21 cellular contexts compared by ENCODE assay signal in the genomic region with DNA sequence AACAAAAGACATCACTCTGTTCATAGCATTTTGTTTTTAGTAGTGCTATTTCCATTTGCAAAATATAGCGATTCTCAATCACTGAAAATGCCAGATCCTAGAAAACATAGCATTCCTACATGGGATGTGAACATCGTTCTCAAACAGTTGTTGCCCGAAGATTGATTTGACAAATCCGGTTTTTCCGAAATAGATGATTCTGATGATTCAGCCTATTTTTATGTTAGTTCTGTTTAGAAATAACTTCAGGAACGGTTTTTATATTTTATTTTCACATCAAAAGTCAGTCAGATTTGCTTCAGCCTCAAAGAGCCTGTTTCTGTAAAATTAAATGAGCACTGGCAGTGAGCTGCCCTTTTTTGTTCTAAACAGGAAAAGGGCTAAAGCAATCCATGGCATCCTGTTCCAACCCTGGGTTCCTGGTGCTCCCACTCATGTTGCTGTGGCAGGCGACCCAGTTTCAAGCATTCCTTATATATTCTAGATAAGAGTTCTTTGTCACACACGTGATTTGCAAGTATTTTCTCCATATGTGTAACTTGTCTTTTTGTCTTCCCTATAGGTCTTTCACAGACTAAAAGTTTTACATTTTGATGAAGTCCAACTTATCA.
"Had no signal": no experiment of that assay in that cellular context is flagged by ENCODE, and none has a peak within 500 bp of the region (broad histone marks: within the 10 kb centered on the region; RNA-seq: fewer than 3 reads in every experiment).

No MANE protein-coding gene starts in this region.

- ATAC-seq: foreskin keratinocyte; left colon; left ventricle myocardium superior; stimulated activated naive CD8-positive, alpha-beta T cell treated with anti-CD3 and anti-CD28 coated beads, Interleukin-15, Interleukin-2, amounts not matched to agents 100 U/mL and 50 U/mL, for 24 hours had no signal

- H3K79me2 ChIP-seq: hepatocyte had no signal

- H3K27me3 ChIP-seq: esophagus squamous epithelium, foreskin keratinocyte, hepatocyte, right atrium auricular region, suprapubic skin, tibial artery, upper lobe of left lung, uterus had no signal

- H3K4me1 ChIP-seq: esophagus squamous epithelium, foreskin keratinocyte, right atrium auricular region, suprapubic skin, tibial artery, upper lobe of left lung, uterus had no signal

- DNase-seq: effector memory CD4-positive, alpha-beta T cell; esophagus squamous epithelium; foreskin keratinocyte; kidney; left colon; left ventricle myocardium superior; mesendoderm; naive B cell; nephron progenitor cell; small intestine; stimulated activated CD4-positive, alpha-beta T cell treated with anti-CD3 and anti-CD28 coated beads, Interleukin-2, amount 100 ng/mL, for 48 hours; stimulated activated naive CD8-positive, alpha-beta T cell treated with anti-CD3 and anti-CD28 coated beads, Interleukin-15, Interleukin-2, amounts not matched to agents 100 U/mL and 50 U/mL, for 24 hours; tibial artery; upper lobe of left lung; uterus had no signal

- H3K36me3 ChIP-seq: esophagus squamous epithelium, right atrium auricular region, suprapubic skin, tibial artery, upper lobe of left lung, uterus had no signal

- H2AFZ ChIP-seq: hepatocyte had no signal

- H3K4me3 ChIP-seq: coronary artery, esophagus squamous epithelium, hepatocyte, lung, right atrium auricular region, suprapubic skin, tibial artery, upper lobe of left lung, uterus had no signal

- H3K27ac ChIP-seq: coronary artery, esophagus squamous epithelium, foreskin keratinocyte, hepatocyte, right atrium auricular region, suprapubic skin, tibial artery, upper lobe of left lung, uterus had no signal

- H3K4me2 ChIP-seq: hepatocyte had no signal

- H3K9me3 ChIP-seq: esophagus squamous epithelium, right atrium auricular region, suprapubic skin, tibial artery, upper lobe of left lung, uterus had no signal

- FAIRE-seq: endometrium, kidney had no signal
